Comparison of ENCODE assay signal across 26 cellular contexts in genomic region chr7:7223250-7223649, GRCh38.
"Had no signal": no experiment of that assay in that cellular context is flagged by ENCODE, and none has a peak within 500 bp of the region (broad histone marks: within the 10 kb centered on the region; RNA-seq: fewer than 3 reads in every experiment).

No MANE protein-coding gene starts in this region.

- H3K9me3 ChIP-seq: gastrocnemius medialis, mucosa of descending colon, psoas muscle, stomach, thyroid gland had no signal

- H3K4me3 ChIP-seq: dorsolateral prefrontal cortex, gastrocnemius medialis, lung, mucosa of descending colon, psoas muscle, skin epidermis, spleen, stomach, thyroid gland had no signal

- H3K27me3 Mint-ChIP-seq: naive B cell; stimulated activated naive B cell treated with anti-CD40 and anti-IgM and Interleukin-4, amounts not matched to agents 10 μg/mL and 1 μg/mL and 100 μg/mL, for 72 hours; type B pancreatic cell had no signal

- H3K36me3 ChIP-seq: gastrocnemius medialis, thyroid gland had no signal

- H3K27ac ChIP-seq: epithelial cell of prostate, gastrocnemius medialis, psoas muscle, skin epidermis, stomach, thyroid gland had no signal

- ATAC-seq: esophagus mucosa; gastrocnemius medialis; left ventricle myocardium superior; mucosa of descending colon; psoas muscle; right cardiac atrium; stimulated activated naive B cell treated with anti-CD40 and anti-IgM and Interleukin-4, amounts not matched to agents 10 μg/mL and 1 μg/mL and 100 μg/mL, for 72 hours had no signal

- H3K4me1 Mint-ChIP-seq: nephron had no signal

- DNase-seq: dorsolateral prefrontal cortex; effector CD4-positive, alpha-beta T cell; endodermal cell; foreskin fibroblast; gastrocnemius medialis; head of caudate nucleus; left ventricle myocardium superior; mesenchymal stem cell; mucosa of descending colon; naive B cell; nucleus accumbens; posterior cingulate gyrus; psoas muscle; right cardiac atrium; spleen; stimulated activated CD4-positive, alpha-beta T cell treated with anti-CD3 and anti-CD28 coated beads, Interleukin-4, amount 100 ng/mL, for 4 hours; stimulated activated naive B cell treated with anti-CD40 and anti-IgM and Interleukin-4, amounts not matched to agents 10 μg/mL and 1 μg/mL and 100 μg/mL, for 72 hours; stomach; thyroid gland had no signal

- H3K27ac Mint-ChIP-seq: endodermal cell; mesothelial cell of epicardium; nephron; stimulated activated naive B cell treated with anti-CD40 and anti-IgM and Interleukin-4, amounts not matched to agents 10 μg/mL and 1 μg/mL and 100 μg/mL, for 72 hours; type B pancreatic cell had no signal

- H3K4me3 Mint-ChIP-seq: endodermal cell; mesothelial cell of epicardium; naive B cell; nephron; stimulated activated naive B cell treated with anti-CD40 and anti-IgM and Interleukin-4, amounts not matched to agents 10 μg/mL and 1 μg/mL and 100 μg/mL, for 72 hours; type B pancreatic cell had no signal

- H3K9me3 Mint-ChIP-seq: stimulated activated naive B cell treated with anti-CD40 and anti-IgM and Interleukin-4, amounts not matched to agents 10 μg/mL and 1 μg/mL and 100 μg/mL, for 72 hours; type B pancreatic cell had no signal

- H3K27me3 ChIP-seq: dorsolateral prefrontal cortex, gastrocnemius medialis, spleen, stomach, thyroid gland had no signal
